13 cellular contexts compared by ENCODE assay signal in genomic region chr16:23950898-23951297, GRCh38.
A peak's percentile ranks its signal among the peaks of the same experiment; 100 is the strongest.
DNase-seq lines count a peak whose midpoint lies in the region; TF ChIP-seq lines count a peak whose summit lies in the region.
"Had no signal": no experiment of that assay in that cellular context is flagged by ENCODE, and none has a peak within 500 bp of the region (broad histone marks: within the 10 kb centered on the region; RNA-seq: fewer than 3 reads in every experiment).

No MANE protein-coding gene starts in this region.

- H3K27ac ChIP-seq in A673 (ENCODE audit: low read depth, low read length, poor library complexity, severe bottlenecking): peak overlapping the region; percentile 94
- peak overlapping the region; percentile 49 for H3K27ac ChIP-seq in CD8-positive, alpha-beta memory T cell (ENCODE audit: low read depth, low read length)
- peak overlapping the region in 38 of 59 donors; percentile 3 to 85 (median 58) for H3K27ac ChIP-seq in dorsolateral prefrontal cortex
- H3K27ac ChIP-seq: BLaER1 had no signal

- POLR2A ChIA-PET in A673 (lab: Charles Lee; ENCODE audit: low non-redundant PET): no interaction called here
- POLR2A ChIA-PET in CD8-positive, alpha-beta memory T cell (lab: Charles Lee): no interaction called here

- H3K27ac Mint-ChIP-seq in CD8-positive, alpha-beta memory T cell: peak overlapping the region; percentile 79 to 97 (median 92)
- H3K27ac Mint-ChIP-seq in activated CD4-positive, alpha-beta T cell treated with anti-CD3 and anti-CD28 coated beads, Interleukin-2, amount 10 ng/mL, durations not matched to agents 24 days and 14 days: peak overlapping the region; percentile 93

- H3K27me3 Mint-ChIP-seq in CD8-positive, alpha-beta memory T cell: no peaks in the 10 kb centered on the region
- no peaks in the 10 kb centered on the region for H3K27me3 Mint-ChIP-seq in activated CD4-positive, alpha-beta T cell treated with anti-CD3 and anti-CD28 coated beads, Interleukin-2, amount 10 ng/mL, durations not matched to agents 24 days and 14 days

- H3K4me1 Mint-ChIP-seq in CD8-positive, alpha-beta memory T cell: peaks cover 86 to 99% (median 95%) of the 10 kb centered on the region in 3 donors
- H3K4me1 Mint-ChIP-seq in activated CD4-positive, alpha-beta T cell treated with anti-CD3 and anti-CD28 coated beads, Interleukin-2, amount 10 ng/mL, durations not matched to agents 24 days and 14 days: peaks cover 62% of the 10 kb centered on the region

- H3K36me3 ChIP-seq in A673 (ENCODE audit: insufficient read depth, low read length, poor library complexity, severe bottlenecking): no peaks in the 10 kb centered on the region
- no peaks in the 10 kb centered on the region for H3K36me3 ChIP-seq in CD8-positive, alpha-beta memory T cell (ENCODE audit: insufficient read depth, low read length)
- H3K36me3 ChIP-seq: BLaER1 had no signal

- peaks cover 56% of the 10 kb centered on the region for H3K4me1 ChIP-seq in A673 (ENCODE audit: insufficient read depth, low read length, poor library complexity, severe bottlenecking)
- H3K4me1 ChIP-seq in CD8-positive, alpha-beta memory T cell (ENCODE audit: insufficient read depth, low read length): peaks cover 76% of the 10 kb centered on the region

- H3K9me3 Mint-ChIP-seq in CD8-positive, alpha-beta memory T cell: no peaks in the 10 kb centered on the region
- no peaks in the 10 kb centered on the region for H3K9me3 Mint-ChIP-seq in activated CD4-positive, alpha-beta T cell treated with anti-CD3 and anti-CD28 coated beads, Interleukin-2, amount 10 ng/mL, durations not matched to agents 24 days and 14 days

- H3K4me3 Mint-ChIP-seq in CD8-positive, alpha-beta memory T cell: peak overlapping the region; percentile 59 to 88 (median 77)
- H3K4me3 Mint-ChIP-seq in activated CD4-positive, alpha-beta T cell treated with anti-CD3 and anti-CD28 coated beads, Interleukin-2, amount 10 ng/mL, durations not matched to agents 24 days and 14 days: peak overlapping the region; percentile 62

- H3K36me3 Mint-ChIP-seq in CD8-positive, alpha-beta memory T cell: peaks cover 0 to 5% (median 0%) of the 10 kb centered on the region in 3 donors
- peaks cover 3% of the 10 kb centered on the region for H3K36me3 Mint-ChIP-seq in activated CD4-positive, alpha-beta T cell treated with anti-CD3 and anti-CD28 coated beads, Interleukin-2, amount 10 ng/mL, durations not matched to agents 24 days and 14 days (ENCODE audit: low read depth)

- no peaks in the 10 kb centered on the region for H3K9me3 ChIP-seq in A673 (ENCODE audit: low read depth, low read length, poor library complexity, severe bottlenecking)
- H3K9me3 ChIP-seq in CD8-positive, alpha-beta memory T cell (ENCODE audit: low read length): no peaks in the 10 kb centered on the region
- H3K9me3 ChIP-seq: BLaER1 had no signal

- DNase-seq in A673 (ENCODE audit: low spot score): peak; percentile 38
- DNase-seq in CD8-positive, alpha-beta memory T cell: no peak
- DNase-seq in activated CD4-positive, alpha-beta T cell treated with anti-CD3 and anti-CD28 coated beads, Interleukin-2, amount 10 ng/mL, durations not matched to agents 24 days and 14 days: peak; percentile 60
- peak in 2 of 10 donors; percentile 47 to 52 for DNase-seq in dorsolateral prefrontal cortex
- DNase-seq in NCI-H187 (lab: John Stamatoyannopoulos, UW): no peak
- no peak for DNase-seq in GM19238 (ENCODE audit: insufficient read length, low spot score)
- no peak for DNase-seq in epidermal melanocyte (ENCODE audit: insufficient read length, low spot score)
- DNase-seq in GF-D8 (lab: John Stamatoyannopoulos, UW): no peak
- DNase-seq: NCI-H146; NCI-H526 treated with DMSO at 0.1 percent for 48 hours; SHP77 treated with DMSO at 0.1 percent for 48 hours; stimulated activated CD4-positive, alpha-beta T cell treated with anti-CD3 and anti-CD28 coated beads, Interleukin-4, amount 100 ng/mL, for 1 hour had no signal

- CTCF ChIA-PET in A673 (lab: Charles Lee): interaction anchor here (0.7 kb wide), 1 partner anchor 59 kb away, joined by 5 read pairs; no protein-coding TSS in a partner anchor
- CTCF ChIA-PET in CD8-positive, alpha-beta memory T cell (lab: Charles Lee): interaction anchor here (0.9 to 2.2 kb wide), 2 partner anchors 9 to 60 kb away, joined by 3 to 10 read pairs; no protein-coding TSS in a partner anchor

- intact Hi-C loops in A673 (cut with micrococcal nuclease; ENCODE audit: unreplicated experiment): loop anchor here (5.0 kb wide), 2 partner anchors 49 to 61 kb away; no protein-coding TSS in a partner anchor
- intact Hi-C loops in activated CD4-positive, alpha-beta T cell treated with anti-CD3 and anti-CD28 coated beads, Interleukin-2, amount 10 ng/mL, durations not matched to agents 24 days and 14 days (cut with micrococcal nuclease): loop anchor here (1.0 to 5.0 kb wide), 2 partner anchors 8 to 89 kb away; no protein-coding TSS in a partner anchor
- intact Hi-C loops in dorsolateral prefrontal cortex (cut with DNase I): loop anchor here in 1 of 2 donors (5.0 kb wide), 1 partner anchor 114 kb away; the partner anchor contains the start of gene PRKCB

- H3K4me3 ChIP-seq in A673 (ENCODE audit: low read depth, low read length, poor library complexity, severe bottlenecking): no peak overlapping the region
- H3K4me3 ChIP-seq in CD8-positive, alpha-beta memory T cell (ENCODE audit: low read length): peak overlapping the region; percentile 21
- no peak overlapping the region for H3K4me3 ChIP-seq in dorsolateral prefrontal cortex
- H3K4me3 ChIP-seq: BLaER1 had no signal

- TF ChIP-seq CTCF in A673 (conservative IDR thresholded peaks at IDR 0.05; ENCODE audit: low read depth, low read length) (no peak), dorsolateral prefrontal cortex (IDR thresholded peaks at IDR 0.05 in 54 of 56, conservative IDR thresholded peaks at IDR 0.05 in 2 of 56; ENCODE audit: low read depth in 1 of 56, partially characterized antibody in 56 of 56) (no peak)

- H3K27me3 ChIP-seq in A673 (replicated peaks; ENCODE audit: insufficient read depth, low read depth, low read length, poor library complexity): no peaks in the 10 kb centered on the region
- H3K27me3 ChIP-seq in CD8-positive, alpha-beta memory T cell (ENCODE audit: insufficient read depth, low read length, poor library complexity, severe bottlenecking): no peaks in the 10 kb centered on the region
- H3K27me3 ChIP-seq in dorsolateral prefrontal cortex: no peaks in the 10 kb centered on the region
- H3K27me3 ChIP-seq: BLaER1 had no signal

- BruUV-seq in A673 (replicated peaks; lab: Mats Ljungman, UMichigan): no TSS peak

Comparison
In these comparisons a context has a peak if more than half of its experiments do, and no peak if none do; other contexts are left out.
1. DNase-seq: peak in A673 (single experiment) and activated CD4-positive, alpha-beta T cell treated with anti-CD3 and anti-CD28 coated beads, Interleukin-2, amount 10 ng/mL, durations not matched to agents 24 days and 14 days (single experiment); none in CD8-positive, alpha-beta memory T cell (0 of 5), NCI-H187 (0 of 2), GM19238 (single experiment), epidermal melanocyte (single experiment) and GF-D8 (single experiment).
2. Peak in every context shown above with its lines, with median percentiles within 50 percentile points of each other: H3K27ac ChIP-seq.